8 cellular contexts compared by ENCODE assay signal in genomic region chr12:120117961-120118709, GRCh38. TPM values are rescaled to one million over a fixed set of nuclear protein-coding genes. Genes with fewer than 3 reads are reported as not detected.
DNase-seq lines count a peak whose midpoint lies in the region; ATAC-seq and TF ChIP-seq lines count a peak whose summit lies in the region.

No MANE protein-coding gene starts in this region.

- peak overlapping the region; percentile 89 for H3K27ac ChIP-seq in HUES48 (ENCODE audit: low read depth, low read length)
- H3K27ac ChIP-seq in right lobe of liver: no peak overlapping the region
- peak overlapping the region; percentile 92 for H3K27ac ChIP-seq in vagina

- no peaks in the 10 kb centered on the region for H3K27me3 ChIP-seq in BE2C
- no peaks in the 10 kb centered on the region for H3K27me3 ChIP-seq in HUES48 (ENCODE audit: control insufficient read depth, insufficient read depth, low read length)
- no peaks in the 10 kb centered on the region for H3K27me3 ChIP-seq in right lobe of liver
- no peaks in the 10 kb centered on the region for H3K27me3 ChIP-seq in vagina

- H3K4me3 ChIP-seq in BE2C (ENCODE audit: low read depth, low read length): peak overlapping the region; percentile 91
- peak overlapping the region; percentile 86 for H3K4me3 ChIP-seq in HUES48 (ENCODE audit: low read depth, low read length)
- peak overlapping the region; percentile 88 for H3K4me3 ChIP-seq in astrocyte of the spinal cord (ENCODE audit: low read depth, low read length)
- H3K4me3 ChIP-seq in right lobe of liver: peak overlapping the region; percentile 77 to 91 (median 81)
- peak overlapping the region; percentile 64 to 69 for H3K4me3 ChIP-seq in vagina

- ATAC-seq in right lobe of liver (no peak), HG02970 (IDR thresholded peaks at IDR 0.05; ENCODE audit: low FRiP score, unreplicated experiment) (no peak)

- TF ChIP-seq CTCF in BE2C (IDR thresholded peaks at IDR 0.05; ENCODE audit: low read depth, low read length) (no peak), astrocyte of the spinal cord (IDR thresholded peaks at IDR 0.05; ENCODE audit: low read depth, low read length) (no peak), right lobe of liver (IDR thresholded peaks at IDR 0.05) (no peak), vagina (IDR thresholded peaks at IDR 0.05) (no peak)

- WGBS in right lobe of liver (ENCODE audit: insufficient coverage, low coverage, low lambda C conversion rate, missing lambda C conversion rate): 42% methylated on average over 12 of the region's 16 CpGs

- peaks cover 5% of the 10 kb centered on the region; the same call in 1 of the 2 replicates for H3K4me1 ChIP-seq in BE2C
- H3K4me1 ChIP-seq in HUES48 (ENCODE audit: control insufficient read depth, insufficient read depth, low read length): peaks cover 16% of the 10 kb centered on the region
- peaks cover 0 to 37% (median 5%) of the 10 kb centered on the region in 4 donors for H3K4me1 ChIP-seq in right lobe of liver
- peaks cover 45% of the 10 kb centered on the region for H3K4me1 ChIP-seq in vagina

- intact Hi-C loops in right lobe of liver (cut with DNase I) (no loop called here), vagina (cut with DNase I) (no loop called here)

- no peak for DNase-seq in BE2C
- peak; percentile 17 for DNase-seq in astrocyte of the spinal cord (ENCODE audit: low read depth, low spot score)
- no peak for DNase-seq in right lobe of liver
- no peak for DNase-seq in vagina (ENCODE audit: extremely low spot score in 2 of 2)
- DNase-seq in RPMI8226: no peak
- no peak for DNase-seq in NCI-H2196 treated with DMSO at 0.1 percent for 48 hours (lab: John Stamatoyannopoulos, UW; ENCODE audit: unreplicated experiment)

- H3K9me3 ChIP-seq in BE2C (no peaks in the 10 kb centered on the region), HUES48 (ENCODE audit: control insufficient read depth, insufficient read depth, low read length) (no peaks in the 10 kb centered on the region), right lobe of liver (no peaks in the 10 kb centered on the region), vagina (no peaks in the 10 kb centered on the region)

- peak overlapping the region; percentile 50 for H3K9ac ChIP-seq in HUES48 (ENCODE audit: low read depth, low read length)

- in situ Hi-C loops in astrocyte of the spinal cord (cut with HindIII; ENCODE audit: low sequenced_read_pairs): no loop called here

- peaks cover 15% of the 10 kb centered on the region for H3K36me3 ChIP-seq in BE2C
- peaks cover 10% of the 10 kb centered on the region; the same call in 1 of the 2 replicates for H3K36me3 ChIP-seq in HUES48 (ENCODE audit: control insufficient read depth, insufficient read depth, low read length)
- H3K36me3 ChIP-seq in right lobe of liver: no peaks in the 10 kb centered on the region
- H3K36me3 ChIP-seq in vagina: no peaks in the 10 kb centered on the region

- TF ChIP-seq POLR2A in right lobe of liver (IDR thresholded peaks at IDR 0.05) (no peak), vagina (IDR thresholded peaks at IDR 0.05) (no peak)

RNA-seq across cellular contexts. Expression of gene RAB35, which starts 1.6 kb away (rescaled TPM):
- polyA plus RNA-seq in BE2C (2012; ENCODE audit: insufficient read depth, insufficient read length, low read depth): 176 TPM
- total RNA-seq in right lobe of liver: 10 to 100 TPM; 11.7 to 22.1 (median 14.7) TPM
- 30.9 TPM for total RNA-seq in vagina

Comparison
In these comparisons a context has a peak if more than half of its experiments do, and no peak if none do; other contexts are left out.
1. H3K27ac ChIP-seq: peak in HUES48 (single experiment) and vagina (single experiment); none in right lobe of liver (0 of 3).
2. Peak in every context shown above with its lines, with median percentiles within 50 percentile points of each other: H3K4me3 ChIP-seq.